18 cellular contexts compared by ENCODE assay signal in the genomic region with DNA sequence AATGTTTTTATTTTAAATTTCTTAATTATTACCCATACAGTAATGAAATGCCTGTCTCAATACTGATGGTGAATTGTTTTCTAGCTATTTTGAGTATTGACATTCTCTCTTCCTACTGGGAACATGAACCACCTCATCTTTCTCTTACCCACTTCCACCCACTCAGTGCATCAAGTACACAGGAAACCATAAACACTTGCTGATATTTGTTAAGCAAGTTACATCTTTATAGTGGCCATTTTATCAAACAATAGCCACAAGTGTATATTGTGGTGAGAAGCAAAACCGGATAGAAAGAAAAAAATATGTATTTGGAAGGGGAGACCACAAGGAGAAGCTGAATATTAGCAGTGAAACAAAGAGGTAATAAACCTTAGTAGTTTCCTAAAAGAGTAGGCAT.
"Had no signal": no experiment of that assay in that cellular context is flagged by ENCODE, and none has a peak within 500 bp of the region (broad histone marks: within the 10 kb centered on the region; RNA-seq: fewer than 3 reads in every experiment).

No MANE protein-coding gene starts in this region.

- H3K27ac ChIP-seq: lower lobe of right lung, neural progenitor cell, prostate gland, right atrium auricular region, stomach, tibial artery had no signal

- H3K9me3 ChIP-seq: lower lobe of right lung, prostate gland, right atrium auricular region, stomach, tibial artery had no signal

- FAIRE-seq: frontal cortex, keratinocyte had no signal

- H3K27me3 ChIP-seq: neural progenitor cell, right atrium auricular region, stomach, tibial artery had no signal

- H3K4me1 ChIP-seq: lower lobe of right lung, neural progenitor cell, prostate gland, right atrium auricular region, stomach, tibial artery had no signal

- H3K4me3 ChIP-seq: lower lobe of right lung, neural progenitor cell, prostate gland, right atrium auricular region, stomach, tibial artery had no signal

- H3K36me3 Mint-ChIP-seq: neural progenitor cell; stimulated activated effector memory CD8-positive, alpha-beta T cell treated with anti-CD3 and anti-CD28 coated beads, Interleukin-12 subunit alpha, Interleukin-12 subunit beta, amount 100 ng/mL, for 72 hours; type B pancreatic cell had no signal

- H3K27me3 Mint-ChIP-seq: naive thymus-derived CD8-positive, alpha-beta T cell had no signal

- H3K36me3 ChIP-seq: lower lobe of right lung, neural progenitor cell, prostate gland, right atrium auricular region, stomach, tibial artery had no signal

- ATAC-seq: left ventricle myocardium superior; naive thymus-derived CD8-positive, alpha-beta T cell; sciatic nerve; stimulated activated effector memory CD8-positive, alpha-beta T cell treated with anti-CD3 and anti-CD28 coated beads, Interleukin-12 subunit alpha, Interleukin-12 subunit beta, amount 100 ng/mL, for 72 hours had no signal

- H3K9me3 Mint-ChIP-seq: neural progenitor cell had no signal

- DNase-seq: cortex of kidney; hypothalamus; left ventricle myocardium superior; lower lobe of right lung; naive thymus-derived CD8-positive, alpha-beta T cell; stimulated activated CD4-positive, alpha-beta T cell treated with anti-CD3 and anti-CD28 coated beads, Interleukin-2, amount 100 ng/mL, for 24 hours; stimulated activated CD4-positive, alpha-beta T cell treated with anti-CD3 and anti-CD28 coated beads, Interleukin-4, amount 100 ng/mL, for 24 hours; stimulated activated naive CD4-positive, alpha-beta T cell treated with Interleukin-2 at 50 U/mL for 16 hours; stomach; tibial artery had no signal

- H3K4me3 Mint-ChIP-seq: naive thymus-derived CD8-positive, alpha-beta T cell; neural progenitor cell; stimulated activated effector memory CD8-positive, alpha-beta T cell treated with anti-CD3 and anti-CD28 coated beads, Interleukin-12 subunit alpha, Interleukin-12 subunit beta, amount 100 ng/mL, for 72 hours; type B pancreatic cell had no signal

- H3K27ac Mint-ChIP-seq: neural progenitor cell; stimulated activated effector memory CD8-positive, alpha-beta T cell treated with anti-CD3 and anti-CD28 coated beads, Interleukin-12 subunit alpha, Interleukin-12 subunit beta, amount 100 ng/mL, for 72 hours; type B pancreatic cell had no signal
